Comparison of ENCODE assay signal across 22 cellular contexts in the genomic region with DNA sequence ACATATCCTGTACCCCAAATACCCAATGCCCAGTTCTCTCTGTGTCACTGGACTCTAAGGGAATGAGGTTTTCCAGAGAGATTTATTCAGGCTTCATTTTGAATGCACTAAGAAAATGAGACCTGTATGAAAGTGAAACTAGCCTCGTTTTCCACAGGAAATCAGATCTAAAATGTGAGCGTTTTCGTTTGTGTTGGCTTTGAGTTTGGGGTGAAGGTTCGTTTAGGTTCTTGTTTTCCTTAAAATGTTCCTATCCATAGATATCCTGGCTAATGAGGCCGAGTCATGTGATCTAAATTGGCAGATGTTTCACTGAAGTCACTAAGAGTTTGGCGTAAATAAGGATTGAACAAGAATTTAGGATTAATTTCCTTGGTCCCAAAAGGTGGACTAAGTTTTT.
DNase-seq lines count a peak whose midpoint lies in the region; TF ChIP-seq lines count a peak whose summit lies in the region.
"Had no signal": no experiment of that assay in that cellular context is flagged by ENCODE, and none has a peak within 500 bp of the region (broad histone marks: within the 10 kb centered on the region; RNA-seq: fewer than 3 reads in every experiment).

No MANE protein-coding gene starts in this region.

- H3K36me3 ChIP-seq in adipocyte (ENCODE audit: control insufficient read depth, insufficient read depth, low read length, severe bottlenecking) (no peaks in the 10 kb centered on the region), parathyroid adenoma (ENCODE audit: control insufficient read depth, insufficient read depth, low read length) (no peaks in the 10 kb centered on the region), adrenal gland (replicated peaks in 1 of 2) (no peaks in the 10 kb centered on the region), mesendoderm (ENCODE audit: control insufficient read depth, insufficient read depth, low read length) (no peaks in the 10 kb centered on the region)
- H3K36me3 ChIP-seq: colonic mucosa, esophagus squamous epithelium, MG63, sigmoid colon had no signal

- H4K5ac ChIP-seq in mesendoderm (ENCODE audit: low read length) = no peak overlapping the region

- POLR2A ChIA-PET in AG04450 (lab: Yijun Ruan, JAX) = no interaction called here

- H4K8ac ChIP-seq in mesendoderm (ENCODE audit: low read depth, low read length) = no peak overlapping the region

- H3K4me1 Mint-ChIP-seq in glutamatergic neuron (ENCODE audit: low read depth, unreplicated experiment) = peaks cover 51% of the 10 kb centered on the region

- H3K18ac ChIP-seq in mesendoderm (ENCODE audit: low read length) = no peak overlapping the region

- no peak overlapping the region for H3K56ac ChIP-seq in mesendoderm (ENCODE audit: low read length)

- H3K4me3 Mint-ChIP-seq in glutamatergic neuron (ENCODE audit: unreplicated experiment) = peak overlapping the region; percentile 10
- H3K4me3 Mint-ChIP-seq: activated CD4-positive, alpha-beta memory T cell treated with anti-CD3 and anti-CD28 coated beads for 36 hours; activated T-cell treated with anti-CD3 and anti-CD28 coated beads, Interleukin-2, amount 50 U/mL, for 72 hours had no signal

- H3K4me2 ChIP-seq in parathyroid adenoma (ENCODE audit: low read length) (no peak overlapping the region), mesendoderm (ENCODE audit: low read length) (no peak overlapping the region)

- CTCF ChIA-PET in AG04450 (lab: Charles Lee) = no interaction called here

- intact Hi-C loops in adrenal gland (cut with DNase I) = no loop called here

- no peak overlapping the region for H2BK15ac ChIP-seq in mesendoderm (replicated peaks; ENCODE audit: low read depth)

- peak overlapping the region; percentile 12; the same call in 1 of the 2 replicates for H3K4me3 ChIP-seq in AG04450 (ENCODE audit: low read depth, low read length)
- H3K4me3 ChIP-seq in adipocyte (ENCODE audit: low read length) = peak overlapping the region; percentile 56
- no peak overlapping the region for H3K4me3 ChIP-seq in parathyroid adenoma (ENCODE audit: low read depth, low read length)
- peak overlapping the region in 1 of 4 donors; percentile 27 for H3K4me3 ChIP-seq in adrenal gland
- H3K4me3 ChIP-seq in mesendoderm (ENCODE audit: low read length) = no peak overlapping the region
- H3K4me3 ChIP-seq: colonic mucosa, lung, MG63 had no signal

- H3K9me3 Mint-ChIP-seq in glutamatergic neuron (ENCODE audit: unreplicated experiment) = peaks cover 13% of the 10 kb centered on the region

- peaks cover 5% of the 10 kb centered on the region for H3K36me3 Mint-ChIP-seq in glutamatergic neuron (ENCODE audit: unreplicated experiment)
- H3K36me3 Mint-ChIP-seq: activated CD4-positive, alpha-beta memory T cell treated with anti-CD3 and anti-CD28 coated beads for 36 hours had no signal

- 51 to 55% (median 53%) methylated on average over 6 of the region's 6 CpGs for WGBS in adrenal gland, 4 donors
- WGBS in mesendoderm (ENCODE audit: extremely low coverage, insufficient coverage, low lambda C conversion rate) = no CpG with 5 or more reads among the region's 6 CpGs

- H2BK5ac ChIP-seq in mesendoderm (ENCODE audit: low read length) = no peak overlapping the region

- H3K27me3 Mint-ChIP-seq in glutamatergic neuron (ENCODE audit: unreplicated experiment) = peaks cover 11% of the 10 kb centered on the region
- H3K27me3 Mint-ChIP-seq: activated CD4-positive, alpha-beta memory T cell treated with anti-CD3 and anti-CD28 coated beads for 36 hours had no signal

- no peak overlapping the region for H3K4ac ChIP-seq in mesendoderm (ENCODE audit: low read depth, low read length)

- TF ChIP-seq POLR2A in adrenal gland (IDR thresholded peaks at IDR 0.05) = no peak

- TF ChIP-seq CTCF in AG04450 (IDR thresholded peaks at IDR 0.05; ENCODE audit: low read depth, low read length) = no peak
- no peak for TF ChIP-seq CTCF in glutamatergic neuron (IDR thresholded peaks at IDR 0.05; ENCODE audit: partially characterized antibody, unreplicated experiment)
- TF ChIP-seq CTCF in parathyroid adenoma (IDR thresholded peaks at IDR 0.05) = no peak
- no peak for TF ChIP-seq CTCF in adrenal gland (IDR thresholded peaks at IDR 0.05)

- no peaks in the 10 kb centered on the region for H3K79me1 ChIP-seq in mesendoderm (ENCODE audit: low read length)

- peaks cover 36% of the 10 kb centered on the region for H3K4me1 ChIP-seq in adipocyte (ENCODE audit: control insufficient read depth, insufficient read depth, low read length)
- no peaks in the 10 kb centered on the region for H3K4me1 ChIP-seq in parathyroid adenoma
- H3K4me1 ChIP-seq in adrenal gland (replicated peaks in 1 of 2) = no peaks in the 10 kb centered on the region
- no peaks in the 10 kb centered on the region for H3K4me1 ChIP-seq in mesendoderm (ENCODE audit: control insufficient read depth, low read depth, low read length)
- H3K4me1 ChIP-seq: Caco-2, colonic mucosa, esophagus squamous epithelium had no signal

- no peak overlapping the region for H2BK120ac ChIP-seq in mesendoderm (ENCODE audit: low read depth, low read length)

- H3K9me3 ChIP-seq in AG04450 (ENCODE audit: control insufficient read depth, insufficient read depth, low read length) = no peaks in the 10 kb centered on the region
- peaks cover under 1% of the 10 kb centered on the region for H3K9me3 ChIP-seq in adipocyte (ENCODE audit: control insufficient read depth, low read length)
- H3K9me3 ChIP-seq in parathyroid adenoma (ENCODE audit: control insufficient read depth, low read length) = no peaks in the 10 kb centered on the region
- no peaks in the 10 kb centered on the region for H3K9me3 ChIP-seq in adrenal gland (replicated peaks in 1 of 3)
- H3K9me3 ChIP-seq: Caco-2, colonic mucosa, esophagus squamous epithelium, MG63, sigmoid colon had no signal

- H3K23ac ChIP-seq in mesendoderm (ENCODE audit: low read length) = no peak overlapping the region

- H3K79me2 ChIP-seq in parathyroid adenoma (no peaks in the 10 kb centered on the region), mesendoderm (ENCODE audit: control insufficient read depth, insufficient read depth, low read length) (no peaks in the 10 kb centered on the region)

- H3K27ac ChIP-seq in AG04450 (ENCODE audit: low read depth, low read length) (no peak overlapping the region), parathyroid adenoma (peak overlapping the region; percentile 29), adrenal gland (no peak overlapping the region), mesendoderm (ENCODE audit: low read depth, low read length) (no peak overlapping the region)
- H3K27ac ChIP-seq: colonic mucosa, esophagus squamous epithelium, sigmoid colon had no signal

- H2AK5ac ChIP-seq in mesendoderm (ENCODE audit: low read length) = no peak overlapping the region

- H3K27me3 ChIP-seq in AG04450 (ENCODE audit: control insufficient read depth, insufficient read depth, low read length) (no peaks in the 10 kb centered on the region), adipocyte (replicated peaks; ENCODE audit: control insufficient read depth, insufficient read depth, low read length) (no peaks in the 10 kb centered on the region), parathyroid adenoma (ENCODE audit: control insufficient read depth, insufficient read depth, low read length) (no peaks in the 10 kb centered on the region), adrenal gland (no peaks in the 10 kb centered on the region), mesendoderm (ENCODE audit: insufficient read depth, low read length, poor library complexity) (no peaks in the 10 kb centered on the region)
- H3K27me3 ChIP-seq: colonic mucosa, esophagus squamous epithelium, MG63, sigmoid colon had no signal

- H3K27ac Mint-ChIP-seq in glutamatergic neuron (ENCODE audit: unreplicated experiment) = peak overlapping the region; percentile 98
- H3K27ac Mint-ChIP-seq: activated CD4-positive, alpha-beta memory T cell treated with anti-CD3 and anti-CD28 coated beads for 36 hours; activated T-cell treated with anti-CD3 and anti-CD28 coated beads, Interleukin-2, amount 50 U/mL, for 72 hours had no signal

- H2AFZ ChIP-seq in parathyroid adenoma = peak overlapping the region; percentile 25

- peak overlapping the region; percentile 14 for H3K9ac ChIP-seq in adipocyte (ENCODE audit: low read length)
- H3K9ac ChIP-seq in parathyroid adenoma = no peak overlapping the region
- H3K9ac ChIP-seq in mesendoderm (ENCODE audit: low read length) = no peak overlapping the region

- DNase-seq in AG04450 (ENCODE audit: low read depth, low spot score) (no peak), adipocyte (ENCODE audit: low read depth) (no peak), glutamatergic neuron (no peak), adrenal gland (no peak), mesendoderm (no peak), NOMO-1 treated with DMSO at 0.1 percent for 48 hours (lab: John Stamatoyannopoulos, UW; ENCODE audit: unreplicated experiment) (no peak), HPDE6-E6E7 (ENCODE audit: extremely low spot score) (no peak)
- DNase-seq: activated CD4-positive, alpha-beta memory T cell treated with anti-CD3 and anti-CD28 coated beads for 36 hours; activated T-cell treated with anti-CD3 and anti-CD28 coated beads, Interleukin-2, amount 50 U/mL, for 72 hours; Caco-2; colonic mucosa; esophagus squamous epithelium; H7; MG63; NCI-H187; NCI-H524; sigmoid colon; stimulated activated CD8-positive, alpha-beta memory T cell treated with anti-CD3 and anti-CD28 coated beads, Interleukin-4, amount 100 ng/mL, for 48 hours; SW 1271; trophoblast cell had no signal

Comparison
In these comparisons a context has a peak if more than half of its experiments do, and no peak if none do; other contexts are left out.
1. H3K4me3 ChIP-seq: peak in AG04450 (single experiment) and adipocyte (single experiment); none in parathyroid adenoma (single experiment) and mesendoderm (single experiment).